In genomic region chr21:43793243-43793642, GRCh38 we compare ENCODE assay signal across 18 cellular contexts. TPM values are rescaled to one million over a fixed set of nuclear protein-coding genes. Genes with fewer than 3 reads are reported as not detected.
DNase-seq lines count a peak whose midpoint lies in the region; ATAC-seq and TF ChIP-seq lines count a peak whose summit lies in the region.
"Had no signal": no experiment of that assay in that cellular context is flagged by ENCODE, and none has a peak within 500 bp of the region (broad histone marks: within the 10 kb centered on the region; RNA-seq: fewer than 3 reads in every experiment).

No MANE protein-coding gene starts in this region.

- H3K4me1 ChIP-seq in left ventricle myocardium inferior (peaks cover 24% of the 10 kb centered on the region), spleen (peaks cover 14 to 45% (median 24%) of the 10 kb centered on the region in 6 donors)

- H3K4me1 Mint-ChIP-seq in activated T-helper 17 cell treated with anti-CD3 and anti-CD28 coated beads, Interleukin-2, amount 50 U/mL, for 72 hours, result peaks cover 16% of the 10 kb centered on the region

- no peak overlapping the region for H3K4me3 Mint-ChIP-seq in activated T-helper 17 cell treated with anti-CD3 and anti-CD28 coated beads, Interleukin-2, amount 50 U/mL, for 72 hours
- H3K4me3 Mint-ChIP-seq: GM23338, HFFc6 had no signal

- peaks cover 86% of the 10 kb centered on the region for H3K36me3 Mint-ChIP-seq in activated T-helper 17 cell treated with anti-CD3 and anti-CD28 coated beads, Interleukin-2, amount 50 U/mL, for 72 hours (ENCODE audit: low read depth)

- TF ChIP-seq POLR2A in spleen (IDR thresholded peaks at IDR 0.05), result no peak

- H3K27ac Mint-ChIP-seq in activated T-helper 17 cell treated with anti-CD3 and anti-CD28 coated beads, Interleukin-2, amount 50 U/mL, for 72 hours, result peak overlapping the region; percentile 67
- H3K27ac Mint-ChIP-seq: GM23338, HFFc6 had no signal

- WGBS in spleen, 5 donors, result 91 to 97% (median 95%) methylated on average over 9 to 16 of the region's 16 CpGs

- intact Hi-C loops in Right ventricle myocardium inferior (cut with DNase I), result no loop called here
- intact Hi-C loops in left ventricle myocardium inferior (cut with micrococcal nuclease), result no loop called here
- intact Hi-C loops in spleen (cut with DNase I; ENCODE audit: low total_unique reads), result no loop called here

- no peaks in the 10 kb centered on the region for H3K27me3 ChIP-seq in left ventricle myocardium inferior (ENCODE audit: low read depth)
- H3K27me3 ChIP-seq in spleen (replicated peaks in 1 of 7), result no peaks in the 10 kb centered on the region

- ATAC-seq in Right ventricle myocardium inferior (no peak), HG03432 (IDR thresholded peaks at IDR 0.05; ENCODE audit: unreplicated experiment) (no peak)
- ATAC-seq in activated T-helper 17 cell treated with anti-CD3 and anti-CD28 coated beads, Interleukin-2, amount 50 U/mL, for 72 hours (replicated peaks), result no peak
- ATAC-seq: GM23338 had no signal

- no peaks in the 10 kb centered on the region for H3K27me3 Mint-ChIP-seq in activated T-helper 17 cell treated with anti-CD3 and anti-CD28 coated beads, Interleukin-2, amount 50 U/mL, for 72 hours
- H3K27me3 Mint-ChIP-seq: CD4-positive, alpha-beta memory T cell had no signal

- H3K27ac ChIP-seq in left ventricle myocardium inferior (replicated peaks), result no peak overlapping the region
- no peak overlapping the region for H3K27ac ChIP-seq in spleen

- H3K36me3 ChIP-seq in left ventricle myocardium inferior (peaks cover 67% of the 10 kb centered on the region), spleen (peaks cover 4 to 72% (median 69%) of the 10 kb centered on the region in 6 donors)

- H3K4me3 ChIP-seq in left ventricle myocardium inferior (no peak overlapping the region), spleen (no peak overlapping the region)
- H3K4me3 ChIP-seq: GM23338, HAP-1 had no signal

- DNase-seq in Right ventricle myocardium inferior (ENCODE audit: missing footprints) (peak; percentile 50), left ventricle myocardium inferior (no peak), epidermal melanocyte (ENCODE audit: insufficient read length, low spot score) (peak; percentile 5), spleen (peak; percentile 69), NCI-H187 (lab: John Stamatoyannopoulos, UW) (no peak)
- DNase-seq in stimulated activated naive CD4-positive, alpha-beta T cell (lab: John Stamatoyannopoulos, UW), result no peak
- DNase-seq: C1 segment of cervical spinal cord; Calu3; CD4-positive, alpha-beta memory T cell; COR-L47; DMS53; DMS79 treated with DMSO at 0.1 percent for 48 hours; GF-D8; HFFc6 had no signal

- no peaks in the 10 kb centered on the region for H3K9me3 ChIP-seq in left ventricle myocardium inferior (replicated peaks)
- no peaks in the 10 kb centered on the region for H3K9me3 ChIP-seq in spleen
- H3K9me3 ChIP-seq: HAP-1 had no signal

- TF ChIP-seq CTCF in left ventricle myocardium inferior (IDR thresholded peaks at IDR 0.05; ENCODE audit: borderline replicate concordance) (no peak), spleen (IDR thresholded peaks at IDR 0.05 in 8 of 11, conservative IDR thresholded peaks at IDR 0.05 in 3 of 11) (no peak)

- no peaks in the 10 kb centered on the region for H3K9me3 Mint-ChIP-seq in activated T-helper 17 cell treated with anti-CD3 and anti-CD28 coated beads, Interleukin-2, amount 50 U/mL, for 72 hours
- H3K9me3 Mint-ChIP-seq: GM23338, HFFc6 had no signal

RNA-seq across cellular contexts. Expression of gene RRP1, which starts 3.9 kb away (rescaled TPM):
- total RNA-seq in Right ventricle myocardium inferior (10.1 TPM), left ventricle myocardium inferior (8.5 TPM), spleen (10 to 100 TPM; 11.5 to 26.9 (median 20.5) TPM)
- 10 to 100 TPM; 33.3 to 57.4 TPM for total RNA-seq in activated T-helper 17 cell treated with anti-CD3 and anti-CD28 coated beads, Interleukin-2, amount 50 U/mL, for 72 hours
- 10 to 100 TPM; 12.6 to 18.8 (median 15.8) TPM for polyA plus RNA-seq in spleen

RNA-seq across cellular contexts. Expression of gene CSTB, which starts 17.1 kb away (rescaled TPM):
- total RNA-seq in Right ventricle myocardium inferior (44.1 TPM), left ventricle myocardium inferior (40.6 TPM), spleen (10 to 100 TPM; 10.5 to 36.6 (median 28.6) TPM)
- total RNA-seq in activated T-helper 17 cell treated with anti-CD3 and anti-CD28 coated beads, Interleukin-2, amount 50 U/mL, for 72 hours, result 10 to 100 TPM; 32.5 to 33.6 TPM
- polyA plus RNA-seq in spleen, result 10 to 100 TPM; 39.6 to 93.8 (median 48.5) TPM

Comparison
In these comparisons a context has a peak if more than half of its experiments do, and no peak if none do; other contexts are left out.
1. DNase-seq: peak in Right ventricle myocardium inferior (single experiment), epidermal melanocyte (single experiment) and spleen (single experiment); none in left ventricle myocardium inferior (single experiment), NCI-H187 (0 of 2) and stimulated activated naive CD4-positive, alpha-beta T cell (0 of 6).